In the genomic region with DNA sequence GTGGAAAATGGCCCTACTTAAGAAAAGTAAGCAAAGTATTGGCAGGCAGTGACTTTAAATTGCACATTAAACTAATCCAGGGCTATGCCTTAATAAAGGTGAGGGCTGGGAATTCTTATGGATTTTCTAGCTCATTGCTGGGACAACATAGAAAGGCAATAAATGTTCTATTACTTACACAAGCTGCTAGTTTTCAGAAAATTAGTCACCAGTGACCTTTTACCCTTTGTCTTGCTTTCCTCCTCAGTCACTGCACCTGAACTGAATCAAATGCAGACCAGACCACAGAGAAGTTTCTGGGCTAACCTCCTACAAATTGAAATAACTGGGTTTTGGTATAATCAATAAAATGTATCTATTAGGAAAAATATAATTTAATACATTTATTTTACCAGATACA, we compare ENCODE assay signal across 10 cellular contexts.
"Had no signal": no experiment of that assay in that cellular context is flagged by ENCODE, and none has a peak within 500 bp of the region (broad histone marks: within the 10 kb centered on the region; RNA-seq: fewer than 3 reads in every experiment).

No MANE protein-coding gene starts in this region.

- H3K36me3 ChIP-seq: brain microvascular endothelial cell had no signal

- ATAC-seq: activated CD4-positive, CD25-positive, alpha-beta regulatory T cell treated with anti-CD3 and anti-CD28 coated beads, Interleukin-2, amount 50 U/mL, for 24 hours; activated CD8-positive, alpha-beta memory T cell treated with anti-CD3 and anti-CD28 coated beads, Interleukin-2, amount 10 ng/mL, durations not matched to agents 7 days and 5 days; esophagus mucosa had no signal

- H3K27me3 ChIP-seq: brain microvascular endothelial cell had no signal

- H3K27ac ChIP-seq: brain microvascular endothelial cell had no signal

- DNase-seq: activated CD4-positive, alpha-beta T cell treated with anti-CD3 and anti-CD28 coated beads, Interleukin-2, amount 50 U/mL, for 48 hours; activated CD8-positive, alpha-beta memory T cell treated with anti-CD3 and anti-CD28 coated beads, Interleukin-2, amount 10 ng/mL, durations not matched to agents 7 days and 5 days; activated effector memory CD4-positive, alpha-beta T cell treated with Interleukin-2 at 50 U/mL for 16 hours; activated T-cell treated with anti-CD3 and anti-CD28 coated beads, Interleukin-2, amount 50 U/mL, for 24 hours; amniotic stem cell; brain microvascular endothelial cell; islet precursor cell; stimulated activated CD4-positive, alpha-beta T cell treated with anti-CD3 and anti-CD28 coated beads, Interleukin-4, amount 100 ng/mL, for 4 hours had no signal
